21 cellular contexts compared by ENCODE assay signal in genomic region chr1:228957535-228957934, GRCh38.
"Had no signal": no experiment of that assay in that cellular context is flagged by ENCODE, and none has a peak within 500 bp of the region (broad histone marks: within the 10 kb centered on the region; RNA-seq: fewer than 3 reads in every experiment).

No MANE protein-coding gene starts in this region.

- H3K27me3 Mint-ChIP-seq: stimulated activated naive B cell treated with anti-CD40 and anti-IgM and Interleukin-4, amounts not matched to agents 10 μg/mL and 1 μg/mL and 100 μg/mL, for 72 hours had no signal

- H3K27me3 ChIP-seq: body of pancreas, cardiac muscle cell, esophagus squamous epithelium, gastroesophageal sphincter, sigmoid colon, transverse colon had no signal

- H3K27ac ChIP-seq: body of pancreas, cardiac muscle cell, esophagus squamous epithelium, gastroesophageal sphincter, sigmoid colon, transverse colon had no signal

- ATAC-seq: body of pancreas; effector memory CD8-positive, alpha-beta T cell; gastroesophageal sphincter; mucosa of descending colon; stimulated activated naive B cell treated with anti-CD40 and anti-IgM and Interleukin-4, amounts not matched to agents 10 μg/mL and 1 μg/mL and 100 μg/mL, for 72 hours; WTC11 had no signal

- H3K36me3 ChIP-seq: cardiac muscle cell, esophagus squamous epithelium, gastroesophageal sphincter, sigmoid colon, transverse colon had no signal

- H3K9me3 ChIP-seq: body of pancreas, esophagus squamous epithelium, gastroesophageal sphincter, mucosa of descending colon, sigmoid colon, transverse colon had no signal

- H3K36me3 Mint-ChIP-seq: memory B cell; stimulated activated naive B cell treated with anti-CD40 and anti-IgM and Interleukin-4, amounts not matched to agents 10 μg/mL and 1 μg/mL and 100 μg/mL, for 72 hours; WTC11 had no signal

- DNase-seq: activated gamma-delta T cell; activated naive CD4-positive, alpha-beta T cell treated with anti-CD3 and anti-CD28 coated beads, Interleukin-2, amount 50 U/mL, for 16 hours; anterior cingulate cortex; body of pancreas; effector memory CD8-positive, alpha-beta T cell; esophagus squamous epithelium; left cardiac atrium; mucosa of descending colon; posterior cingulate gyrus; retina; sigmoid colon; stimulated activated CD4-positive, alpha-beta T cell treated with anti-CD3 and anti-CD28 coated beads, Interleukin-2, amount 100 ng/mL, for 48 hours; stimulated activated CD8-positive, alpha-beta memory T cell treated with anti-CD3 and anti-CD28 coated beads, Interleukin-4, amount 100 ng/mL, for 48 hours; stimulated activated naive B cell treated with anti-CD40 and anti-IgM and Interleukin-4, amounts not matched to agents 10 μg/mL and 1 μg/mL and 100 μg/mL, for 72 hours; T-helper 9 cell; transverse colon had no signal

- H3K9me3 Mint-ChIP-seq: effector memory CD8-positive, alpha-beta T cell had no signal

- H3K27ac Mint-ChIP-seq: effector memory CD8-positive, alpha-beta T cell; memory B cell; stimulated activated naive B cell treated with anti-CD40 and anti-IgM and Interleukin-4, amounts not matched to agents 10 μg/mL and 1 μg/mL and 100 μg/mL, for 72 hours; WTC11 had no signal

- H3K4me1 ChIP-seq: body of pancreas, esophagus squamous epithelium, gastroesophageal sphincter, sigmoid colon, transverse colon had no signal

- H3K4me1 Mint-ChIP-seq: memory B cell; neural crest cell; stimulated activated naive B cell treated with anti-CD40 and anti-IgM and Interleukin-4, amounts not matched to agents 10 μg/mL and 1 μg/mL and 100 μg/mL, for 72 hours had no signal

- H3K4me3 ChIP-seq: body of pancreas, cardiac muscle cell, esophagus squamous epithelium, gastroesophageal sphincter, mucosa of descending colon, sigmoid colon, transverse colon had no signal

- H3K4me3 Mint-ChIP-seq: effector memory CD8-positive, alpha-beta T cell; memory B cell; neural crest cell; stimulated activated naive B cell treated with anti-CD40 and anti-IgM and Interleukin-4, amounts not matched to agents 10 μg/mL and 1 μg/mL and 100 μg/mL, for 72 hours; WTC11 had no signal
